Comparison of ENCODE assay signal across 8 cellular contexts in genomic region chr4:158208931-158209640, GRCh38. TPM values are rescaled to one million over a fixed set of nuclear protein-coding genes. Genes with fewer than 3 reads are reported as not detected.
DNase-seq lines count a peak whose midpoint lies in the region; ATAC-seq and TF ChIP-seq lines count a peak whose summit lies in the region.

No MANE protein-coding gene starts in this region.

- H3K36me3 ChIP-seq in ascending aorta (no peaks in the 10 kb centered on the region), ovary (no peaks in the 10 kb centered on the region)

- H3K9me3 ChIP-seq in ascending aorta (no peaks in the 10 kb centered on the region), ovary (no peaks in the 10 kb centered on the region)

- H3K27ac ChIP-seq in ascending aorta (peak overlapping the region; percentile 94 to 96), ovary (peak overlapping the region in 1 of 2 donors; percentile 93)

- TF ChIP-seq CTCF in ascending aorta (IDR thresholded peaks at IDR 0.05) (no peak), ovary (IDR thresholded peaks at IDR 0.05) (no peak)

- no peak for DNase-seq in ascending aorta (ENCODE audit: low spot score in 2 of 2)
- DNase-seq in renal cortical epithelial cell (ENCODE audit: low read depth), result peak; percentile 23
- DNase-seq in dedifferentiated amniotic fluid mesenchymal stem cell (ENCODE audit: extremely low spot score), result no peak
- no peak for DNase-seq in RKO (ENCODE audit: low spot score)
- no peak for DNase-seq in ovary
- no peak for DNase-seq in A172 (ENCODE audit: low spot score)

- H3K27me3 ChIP-seq in ascending aorta, result no peaks in the 10 kb centered on the region
- no peaks in the 10 kb centered on the region for H3K27me3 ChIP-seq in ovary

- TF ChIP-seq EP300 in ovary (IDR thresholded peaks at IDR 0.05), result no peak

- H3K4me1 ChIP-seq in ascending aorta (peaks cover 0 to 28% of the 10 kb centered on the region in 2 donors), ovary (ENCODE audit: insufficient read depth) (peaks cover 2% of the 10 kb centered on the region)

- intact Hi-C loops in ascending aorta (cut with DNase I) (no loop called here), ovary (cut with DNase I) (no loop called here)

- ATAC-seq in GM18909 (IDR thresholded peaks at IDR 0.05; ENCODE audit: poor library complexity, unreplicated experiment) (peak; percentile 51), HG03097 (IDR thresholded peaks at IDR 0.05; ENCODE audit: low FRiP score, unreplicated experiment) (peak; percentile 85)

- no peak overlapping the region for H3K4me3 ChIP-seq in ascending aorta
- H3K4me3 ChIP-seq in ovary, result no peak overlapping the region

- WGBS in ovary, 3 donors, result 90 to 91% (median 90%) methylated on average over 5 of the region's 5 CpGs

- no peak for TF ChIP-seq POLR2A in ovary (IDR thresholded peaks at IDR 0.05)

RNA-seq across cellular contexts. Expression of gene TMEM144, which starts 1.2 kb away (rescaled TPM):
- total RNA-seq in ascending aorta, result 4.0 TPM
- total RNA-seq in renal cortical epithelial cell, result 8.5 and 12.9 TPM in 2 replicates
- 10 to 100 TPM in 3 of 7 donors, 1 to 10 TPM in 4; 5.6 to 14.9 (median 9.0) TPM for total RNA-seq in ovary
- polyA plus RNA-seq in ovary, result 1 to 10 TPM; 5.4 to 8.4 TPM
- 5.4 and 7.4 TPM in 2 replicates for total RNA-seq in A172 (2014; rRNA removed; shearing (Covaris generic))

RNA-seq across cellular contexts. Expression of gene GASK1B, which starts 36.3 kb away (rescaled TPM):
- total RNA-seq in ascending aorta, result 69.7 TPM
- total RNA-seq in renal cortical epithelial cell, result 2.8 and 4.4 TPM in 2 replicates
- 100 to 1,000 TPM in 5 of 7 donors, 10 to 100 TPM in 2; 60.8 to 145 (median 115) TPM for total RNA-seq in ovary
- polyA plus RNA-seq in ovary, result 100 to 1,000 TPM in 1 of 2 donors, 10 to 100 TPM in 1; 94.7 to 170 TPM
- 217 and 238 TPM in 2 replicates for total RNA-seq in A172 (2014; rRNA removed; shearing (Covaris generic))

Comparison
In these comparisons a context has a peak if more than half of its experiments do, and no peak if none do; other contexts are left out.
1. RNA of gene GASK1B, which starts 36.3 kb away (total RNA-seq): 217 to 238 TPM in A172, 60.8 to 145 TPM in ovary and 69.7 TPM in ascending aorta (single experiment); 2.8 to 4.4 TPM in renal cortical epithelial cell; every median in the first group is over 10 times any median in the second.